ENCODE assay signal across 9 cellular contexts in genomic region chr14:91870001-91870400, GRCh38. TPM values are rescaled to one million over a fixed set of nuclear protein-coding genes. Genes with fewer than 3 reads are reported as not detected.
A peak's percentile ranks its signal among the peaks of the same experiment; 100 is the strongest.
DNase-seq lines count a peak whose midpoint lies in the region; ATAC-seq and TF ChIP-seq lines count a peak whose summit lies in the region.
"Had no signal": no experiment of that assay in that cellular context is flagged by ENCODE, and none has a peak within 500 bp of the region (broad histone marks: within the 10 kb centered on the region; RNA-seq: fewer than 3 reads in every experiment).

No MANE protein-coding gene starts in this region.

- intact Hi-C loops in CD8-positive, alpha-beta T cell (cut with DNase I, micrococcal nuclease), result loop anchor here (5.0 to 10.0 kb wide), 4 partner anchors 455 to 662 kb away; partner anchors contain the start of gene CCDC88C (in 1 of the 2)

- H3K4me3 ChIP-seq in CD8-positive, alpha-beta T cell (ENCODE audit: low read depth, low read length), result peak overlapping the region; percentile 38
- H3K4me3 ChIP-seq in SJCRH30, result no peak overlapping the region

- H3K27ac Mint-ChIP-seq in CD8-positive, alpha-beta T cell, result peak overlapping the region; percentile 99
- peak overlapping the region; percentile 80 for H3K27ac Mint-ChIP-seq in activated naive CD8-positive, alpha-beta T cell treated with anti-CD3 and anti-CD28 coated beads, Interleukin-2, amount 50 U/mL, for 24 hours
- H3K27ac Mint-ChIP-seq in progenitor cell of endocrine pancreas, result peak overlapping the region; percentile 94

- H3K27ac ChIP-seq in CD8-positive, alpha-beta T cell (ENCODE audit: low read depth, low read length), result peak overlapping the region; percentile 86
- H3K27ac ChIP-seq in SJCRH30, result no peak overlapping the region

- peaks cover 82% of the 10 kb centered on the region for H3K4me1 ChIP-seq in CD8-positive, alpha-beta T cell (ENCODE audit: insufficient read depth, low read length)
- peaks cover 9% of the 10 kb centered on the region for H3K4me1 ChIP-seq in SJCRH30

- H3K36me3 ChIP-seq in CD8-positive, alpha-beta T cell (ENCODE audit: insufficient read depth, low read length), result no peaks in the 10 kb centered on the region
- no peaks in the 10 kb centered on the region for H3K36me3 ChIP-seq in SJCRH30

- DNase-seq in CD8-positive, alpha-beta T cell, result peak in 6 of 7 experiments; percentile 51 to 87 (median 72)
- peak in 3 of 5 experiments; percentile 56 to 91 (median 89) for DNase-seq in T-helper 2 cell
- no peak for DNase-seq in activated naive CD8-positive, alpha-beta T cell treated with anti-CD3 and anti-CD28 coated beads, Interleukin-2, amount 50 U/mL, for 24 hours
- DNase-seq in progenitor cell of endocrine pancreas (ENCODE audit: low spot score, unreplicated experiment), result no peak
- DNase-seq in DMS79 (lab: John Stamatoyannopoulos, UW), result no peak
- no peak for DNase-seq in SJCRH30
- DNase-seq in GF-D8 (lab: John Stamatoyannopoulos, UW), result no peak
- DNase-seq: substantia nigra had no signal

- peak; percentile 56 for ATAC-seq in CD8-positive, alpha-beta T cell
- ATAC-seq in activated naive CD8-positive, alpha-beta T cell treated with anti-CD3 and anti-CD28 coated beads, Interleukin-2, amount 50 U/mL, for 24 hours, result no peak
- ATAC-seq in GM19455 (IDR thresholded peaks at IDR 0.05; ENCODE audit: unreplicated experiment), result no peak

- peak overlapping the region; percentile 76 for H3K4me3 Mint-ChIP-seq in CD8-positive, alpha-beta T cell
- H3K4me3 Mint-ChIP-seq in activated naive CD8-positive, alpha-beta T cell treated with anti-CD3 and anti-CD28 coated beads, Interleukin-2, amount 50 U/mL, for 24 hours, result peak overlapping the region; percentile 69
- H3K4me3 Mint-ChIP-seq in progenitor cell of endocrine pancreas (ENCODE audit: low read depth), result peak overlapping the region; percentile 19

- no peaks in the 10 kb centered on the region for H3K9me3 Mint-ChIP-seq in CD8-positive, alpha-beta T cell
- no peaks in the 10 kb centered on the region for H3K9me3 Mint-ChIP-seq in activated naive CD8-positive, alpha-beta T cell treated with anti-CD3 and anti-CD28 coated beads, Interleukin-2, amount 50 U/mL, for 24 hours
- no peaks in the 10 kb centered on the region for H3K9me3 Mint-ChIP-seq in progenitor cell of endocrine pancreas (ENCODE audit: low read depth)

- peaks cover 95% of the 10 kb centered on the region for H3K4me1 Mint-ChIP-seq in CD8-positive, alpha-beta T cell (ENCODE audit: low read depth)
- peaks cover 96% of the 10 kb centered on the region for H3K4me1 Mint-ChIP-seq in activated naive CD8-positive, alpha-beta T cell treated with anti-CD3 and anti-CD28 coated beads, Interleukin-2, amount 50 U/mL, for 24 hours
- peaks cover 41% of the 10 kb centered on the region for H3K4me1 Mint-ChIP-seq in progenitor cell of endocrine pancreas (ENCODE audit: low read depth)

- no peaks in the 10 kb centered on the region for H3K27me3 ChIP-seq in CD8-positive, alpha-beta T cell (ENCODE audit: insufficient read depth, low read length)
- no peaks in the 10 kb centered on the region for H3K27me3 ChIP-seq in SJCRH30

- CTCF ChIA-PET in CD8-positive, alpha-beta T cell (lab: Charles Lee), result interaction anchor here (1.3 to 1.4 kb wide), 2 partner anchors 11 to 13 kb away, joined by 3 read pairs; no protein-coding TSS in a partner anchor

- no peaks in the 10 kb centered on the region for H3K27me3 Mint-ChIP-seq in CD8-positive, alpha-beta T cell (ENCODE audit: low read depth)
- H3K27me3 Mint-ChIP-seq in activated naive CD8-positive, alpha-beta T cell treated with anti-CD3 and anti-CD28 coated beads, Interleukin-2, amount 50 U/mL, for 24 hours, result no peaks in the 10 kb centered on the region
- H3K27me3 Mint-ChIP-seq in progenitor cell of endocrine pancreas, result peaks cover 4% of the 10 kb centered on the region

- POLR2A ChIA-PET in CD8-positive, alpha-beta T cell (lab: Charles Lee), result interaction anchor here (0.7 to 1.4 kb wide), 7 partner anchors 9 to 361 kb away, joined by 3 to 4 read pairs (median 3); no protein-coding TSS in a partner anchor

- H3K36me3 Mint-ChIP-seq in CD8-positive, alpha-beta T cell, result peaks cover 18% of the 10 kb centered on the region
- H3K36me3 Mint-ChIP-seq in activated naive CD8-positive, alpha-beta T cell treated with anti-CD3 and anti-CD28 coated beads, Interleukin-2, amount 50 U/mL, for 24 hours (ENCODE audit: low read depth), result no peaks in the 10 kb centered on the region
- no peaks in the 10 kb centered on the region for H3K36me3 Mint-ChIP-seq in progenitor cell of endocrine pancreas (ENCODE audit: insufficient read depth)

- no peak for TF ChIP-seq CTCF in CD8-positive, alpha-beta T cell (IDR thresholded peaks at IDR 0.05)
- no peak for TF ChIP-seq CTCF in progenitor cell of endocrine pancreas (IDR thresholded peaks at IDR 0.05; ENCODE audit: unreplicated experiment)

- H3K9me3 ChIP-seq in CD8-positive, alpha-beta T cell (ENCODE audit: low read length), result no peaks in the 10 kb centered on the region
- H3K9me3 ChIP-seq in SJCRH30 (replicated peaks), result no peaks in the 10 kb centered on the region

RNA-seq across cellular contexts. Expression of gene TC2N, which starts 2.7 kb away (rescaled TPM):
- total RNA-seq in CD8-positive, alpha-beta T cell, result 100 to 1,000 TPM; 132 TPM
- 36.6 and 38.5 TPM in 2 replicates for total RNA-seq in progenitor cell of endocrine pancreas
- total RNA-seq in SJCRH30 (2014; rRNA removed; shearing (Covaris generic)), result 0.26 and 0.41 TPM in 2 replicates

Comparison
In these comparisons a context has a peak if more than half of its experiments do, and no peak if none do; other contexts are left out.
1. DNase-seq: peak in CD8-positive, alpha-beta T cell (6 of 7) and T-helper 2 cell (3 of 5); none in activated naive CD8-positive, alpha-beta T cell treated with anti-CD3 and anti-CD28 coated beads, Interleukin-2, amount 50 U/mL, for 24 hours (single experiment), progenitor cell of endocrine pancreas (single experiment), DMS79 (single experiment), SJCRH30 (0 of 2) and GF-D8 (single experiment).
2. H3K4me3 Mint-ChIP-seq: peak in every context shown above with its lines; median percentile 76 in CD8-positive, alpha-beta T cell; 69 in activated naive CD8-positive, alpha-beta T cell treated with anti-CD3 and anti-CD28 coated beads, Interleukin-2, amount 50 U/mL, for 24 hours; 19 in progenitor cell of endocrine pancreas.
3. RNA of gene TC2N, which starts 2.7 kb away (total RNA-seq): 132 TPM in CD8-positive, alpha-beta T cell and 36.6 to 38.5 TPM in progenitor cell of endocrine pancreas; 0.26 to 0.41 TPM in SJCRH30; every median in the first group is over 10 times any median in the second.
4. Peak in every context shown above with its lines, with median percentiles within 50 percentile points of each other: H3K27ac Mint-ChIP-seq.